22 cellular contexts compared by ENCODE assay signal in the genomic region with DNA sequence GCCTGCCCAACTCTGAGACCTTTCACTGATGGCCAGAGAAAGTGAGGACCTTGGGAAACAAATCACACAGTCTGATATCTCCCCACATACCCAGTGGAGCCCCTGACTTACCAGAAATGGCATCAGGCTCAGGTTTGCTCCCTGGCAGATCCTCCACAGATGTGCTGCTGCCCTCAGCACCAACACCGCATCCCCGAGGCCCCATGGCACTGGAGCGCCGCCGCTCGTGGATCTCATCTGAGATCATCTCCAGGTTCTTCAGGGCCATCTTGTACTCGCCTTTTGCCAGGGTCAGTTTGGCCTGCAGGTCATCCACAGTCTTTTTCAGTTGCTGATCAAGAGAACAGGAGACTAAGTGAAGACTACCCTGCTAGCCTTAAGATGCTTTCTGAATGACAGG. TPM values are rescaled to one million over a fixed set of nuclear protein-coding genes. Genes with fewer than 3 reads are reported as not detected.
A peak's percentile ranks its signal among the peaks of the same experiment; 100 is the strongest.
DNase-seq lines count a peak whose midpoint lies in the region; ATAC-seq and TF ChIP-seq lines count a peak whose summit lies in the region.
"Had no signal": no experiment of that assay in that cellular context is flagged by ENCODE, and none has a peak within 500 bp of the region (broad histone marks: within the 10 kb centered on the region; RNA-seq: fewer than 3 reads in every experiment).

No MANE protein-coding gene starts in this region.

- no peaks in the 10 kb centered on the region for H3K27me3 Mint-ChIP-seq in activated naive CD4-positive, alpha-beta T cell treated with anti-CD3 and anti-CD28 coated beads, Interleukin-2, amount 10 ng/mL, durations not matched to agents 7 days and 5 days
- no peaks in the 10 kb centered on the region for H3K27me3 Mint-ChIP-seq in T-cell
- H3K27me3 Mint-ChIP-seq in immature natural killer cell (ENCODE audit: low read depth in 3 of 3) = peaks cover 0 to 7% (median 0%) of the 10 kb centered on the region in 3 donors
- no peaks in the 10 kb centered on the region for H3K27me3 Mint-ChIP-seq in stimulated activated naive B cell treated with anti-CD40 and anti-IgM and Interleukin-4, amounts not matched to agents 10 μg/mL and 1 μg/mL and 100 μg/mL, for 72 hours
- H3K27me3 Mint-ChIP-seq: activated CD4-positive, alpha-beta T cell treated with anti-CD3 and anti-CD28 coated beads, Interleukin-2, amount 10 ng/mL, durations not matched to agents 7 days and 5 days had no signal

- peak overlapping the region; percentile 7 for H3K27ac Mint-ChIP-seq in activated naive CD4-positive, alpha-beta T cell treated with anti-CD3 and anti-CD28 coated beads, Interleukin-2, amount 10 ng/mL, durations not matched to agents 7 days and 5 days
- peak overlapping the region; percentile 34 to 44 for H3K27ac Mint-ChIP-seq in T-cell
- peak overlapping the region in 5 of 6 donors; percentile 27 to 83 (median 74) for H3K27ac Mint-ChIP-seq in immature natural killer cell
- H3K27ac Mint-ChIP-seq in stimulated activated naive B cell treated with anti-CD40 and anti-IgM and Interleukin-4, amounts not matched to agents 10 μg/mL and 1 μg/mL and 100 μg/mL, for 72 hours = peak overlapping the region; percentile 68
- H3K27ac Mint-ChIP-seq: activated CD4-positive, alpha-beta T cell treated with anti-CD3 and anti-CD28 coated beads, Interleukin-2, amount 10 ng/mL, durations not matched to agents 7 days and 5 days had no signal

- no peaks in the 10 kb centered on the region for H3K9me3 Mint-ChIP-seq in activated naive CD4-positive, alpha-beta T cell treated with anti-CD3 and anti-CD28 coated beads, Interleukin-2, amount 10 ng/mL, durations not matched to agents 7 days and 5 days
- no peaks in the 10 kb centered on the region for H3K9me3 Mint-ChIP-seq in T-cell
- no peaks in the 10 kb centered on the region for H3K9me3 Mint-ChIP-seq in immature natural killer cell
- H3K9me3 Mint-ChIP-seq in stimulated activated naive B cell treated with anti-CD40 and anti-IgM and Interleukin-4, amounts not matched to agents 10 μg/mL and 1 μg/mL and 100 μg/mL, for 72 hours = no peaks in the 10 kb centered on the region
- H3K9me3 Mint-ChIP-seq: activated CD4-positive, alpha-beta T cell treated with anti-CD3 and anti-CD28 coated beads, Interleukin-2, amount 10 ng/mL, durations not matched to agents 7 days and 5 days had no signal

- H3K36me3 Mint-ChIP-seq in activated naive CD4-positive, alpha-beta T cell treated with anti-CD3 and anti-CD28 coated beads, Interleukin-2, amount 10 ng/mL, durations not matched to agents 7 days and 5 days = peaks cover 64% of the 10 kb centered on the region
- H3K36me3 Mint-ChIP-seq in T-cell (peaks cover 39% of the 10 kb centered on the region), immature natural killer cell (peaks cover 0 to 48% (median 30%) of the 10 kb centered on the region in 3 donors)
- peaks cover 28 to 37% of the 10 kb centered on the region in 2 donors for H3K36me3 Mint-ChIP-seq in stimulated activated naive B cell treated with anti-CD40 and anti-IgM and Interleukin-4, amounts not matched to agents 10 μg/mL and 1 μg/mL and 100 μg/mL, for 72 hours

- no peaks in the 10 kb centered on the region for H3K4me1 Mint-ChIP-seq in activated naive CD4-positive, alpha-beta T cell treated with anti-CD3 and anti-CD28 coated beads, Interleukin-2, amount 10 ng/mL, durations not matched to agents 7 days and 5 days
- H3K4me1 Mint-ChIP-seq in T-cell (peaks cover 10 to 18% (median 11%) of the 10 kb centered on the region in 3 donors), immature natural killer cell (peaks cover 40 to 54% of the 10 kb centered on the region in 2 donors)
- peaks cover 2 to 7% of the 10 kb centered on the region in 2 donors for H3K4me1 Mint-ChIP-seq in stimulated activated naive B cell treated with anti-CD40 and anti-IgM and Interleukin-4, amounts not matched to agents 10 μg/mL and 1 μg/mL and 100 μg/mL, for 72 hours
- H3K4me1 Mint-ChIP-seq: activated CD4-positive, alpha-beta T cell treated with anti-CD3 and anti-CD28 coated beads, Interleukin-2, amount 10 ng/mL, durations not matched to agents 7 days and 5 days had no signal

- no peak for DNase-seq in activated naive CD4-positive, alpha-beta T cell treated with anti-CD3 and anti-CD28 coated beads, Interleukin-2, amount 10 ng/mL, durations not matched to agents 7 days and 5 days
- DNase-seq in activated naive CD4-positive, alpha-beta T cell treated with anti-CD3 and anti-CD28 coated beads, Interleukin-2, amount 50 U/mL, for 16 hours = no peak
- DNase-seq in T-cell (no peak), immature natural killer cell (no peak), kidney glomerular epithelial cell (lab: John Stamatoyannopoulos, UW) (no peak), omental fat pad (ENCODE audit: low spot score) (no peak)
- DNase-seq in stimulated activated naive B cell treated with anti-CD40 and anti-IgM and Interleukin-4, amounts not matched to agents 10 μg/mL and 1 μg/mL and 100 μg/mL, for 72 hours = no peak
- DNase-seq: activated CD4-positive, alpha-beta T cell treated with anti-CD3 and anti-CD28 coated beads, Interleukin-2, amount 10 ng/mL, durations not matched to agents 7 days and 5 days; activated T-cell treated with anti-CD3 and anti-CD28 coated beads for 4 hours; body of pancreas; effector CD4-positive, alpha-beta T cell; erythroblast; HCEC 1CT; heart left ventricle; NCI-H1092; NCI-H187; NCI-H2171 treated with DMSO at 0.1 percent for 48 hours; NCI-H526 treated with DMSO at 0.1 percent for 48 hours; nucleus accumbens; stimulated activated CD4-positive, alpha-beta T cell treated with anti-CD3 and anti-CD28 coated beads, Interleukin-2, amount 100 ng/mL, for 24 hours had no signal

- ATAC-seq in T-cell (replicated peaks in 1 of 4) (no peak), omental fat pad (ENCODE audit: low FRiP score) (no peak), HG02840 (IDR thresholded peaks at IDR 0.05; ENCODE audit: low FRiP score, unreplicated experiment) (no peak)
- no peak for ATAC-seq in stimulated activated naive B cell treated with anti-CD40 and anti-IgM and Interleukin-4, amounts not matched to agents 10 μg/mL and 1 μg/mL and 100 μg/mL, for 72 hours (replicated peaks)
- ATAC-seq: body of pancreas, heart left ventricle, Panc1 had no signal

- TF ChIP-seq CTCF in omental fat pad (IDR thresholded peaks at IDR 0.05) = no peak

- CTCF ChIA-PET in activated naive CD4-positive, alpha-beta T cell treated with anti-CD3 and anti-CD28 coated beads, Interleukin-2, amount 10 ng/mL, durations not matched to agents 7 days and 5 days (lab: Charles Lee) = interaction anchor here (0.5 to 2.2 kb wide), 3 partner anchors 9 to 151 kb away, joined by 4 to 7 read pairs (median 4); no protein-coding TSS in a partner anchor
- CTCF ChIA-PET in T-cell (lab: Charles Lee) = no interaction called here

- POLR2A ChIA-PET in T-cell (lab: Charles Lee) = no interaction called here

- H3K4me3 Mint-ChIP-seq in activated naive CD4-positive, alpha-beta T cell treated with anti-CD3 and anti-CD28 coated beads, Interleukin-2, amount 10 ng/mL, durations not matched to agents 7 days and 5 days = no peak overlapping the region
- H3K4me3 Mint-ChIP-seq in T-cell = no peak overlapping the region
- no peak overlapping the region for H3K4me3 Mint-ChIP-seq in immature natural killer cell
- no peak overlapping the region for H3K4me3 Mint-ChIP-seq in stimulated activated naive B cell treated with anti-CD40 and anti-IgM and Interleukin-4, amounts not matched to agents 10 μg/mL and 1 μg/mL and 100 μg/mL, for 72 hours
- H3K4me3 Mint-ChIP-seq: activated CD4-positive, alpha-beta T cell treated with anti-CD3 and anti-CD28 coated beads, Interleukin-2, amount 10 ng/mL, durations not matched to agents 7 days and 5 days had no signal

RNA-seq across cellular contexts. Expression of gene CAPN7, which starts 52.7 kb away (rescaled TPM):
- 10 to 100 TPM; 62.2 to 82.5 (median 74.6) TPM for total RNA-seq in T-cell
- polyA plus RNA-seq in immature natural killer cell = 10 to 100 TPM in 2 of 3 donors, 1 to 10 TPM in 1; 4.1 to 25.7 (median 19.4) TPM
- 10 to 100 TPM; 41.8 to 49.5 (median 43.9) TPM for total RNA-seq in omental fat pad

Comparison
In these comparisons a context has a peak if more than half of its experiments do, and no peak if none do; other contexts are left out.
1. H3K27ac Mint-ChIP-seq: peak in every context shown above with its lines; median percentile 74 in immature natural killer cell; 68 in stimulated activated naive B cell treated with anti-CD40 and anti-IgM and Interleukin-4, amounts not matched to agents 10 μg/mL and 1 μg/mL and 100 μg/mL, for 72 hours; 39 in T-cell; 7 in activated naive CD4-positive, alpha-beta T cell treated with anti-CD3 and anti-CD28 coated beads, Interleukin-2, amount 10 ng/mL, durations not matched to agents 7 days and 5 days.